In genomic region chr11:102600666-102601065, GRCh38 we compare ENCODE assay signal across 25 cellular contexts. TPM values are rescaled to one million over a fixed set of nuclear protein-coding genes. Genes with fewer than 3 reads are reported as not detected.
DNase-seq lines count a peak whose midpoint lies in the region; ATAC-seq, FAIRE-seq and TF ChIP-seq lines count a peak whose summit lies in the region.
"Had no signal": no experiment of that assay in that cellular context is flagged by ENCODE, and none has a peak within 500 bp of the region (broad histone marks: within the 10 kb centered on the region; RNA-seq: fewer than 3 reads in every experiment).

No MANE protein-coding gene starts in this region.

- H3K27ac Mint-ChIP-seq in HFFc6, result peak overlapping the region; percentile 95
- H3K27ac Mint-ChIP-seq in stimulated activated memory B cell treated with anti-CD40 and anti-IgM and Interleukin-4, amounts not matched to agents 10 μg/mL and 1 μg/mL and 100 μg/mL, for 72 hours, result peak overlapping the region; percentile 40
- H3K27ac Mint-ChIP-seq: activated naive CD4-positive, alpha-beta T cell treated with anti-CD3 and anti-CD28 coated beads, Interleukin-2, amount 10 ng/mL, durations not matched to agents 7 days and 5 days; endodermal cell; memory B cell had no signal

- no peaks in the 10 kb centered on the region for H3K9me1 ChIP-seq in keratinocyte (ENCODE audit: control insufficient read depth, extremely low read depth, insufficient read depth, low read length)

- H3K27ac ChIP-seq in RWPE1 (peak overlapping the region; percentile 78), keratinocyte (ENCODE audit: control insufficient read depth, insufficient read depth, low read length) (peak overlapping the region; percentile 39)
- H3K27ac ChIP-seq: thoracic aorta had no signal

- H2AFZ ChIP-seq in keratinocyte (ENCODE audit: control insufficient read depth, low read length), result no peak overlapping the region

- POLR2A ChIA-PET in RWPE1 (lab: Yijun Ruan, JAX; ENCODE audit: low non-redundant PET), result no interaction called here

- no peak for FAIRE-seq in keratinocyte (lab: Jason Lieb, UNC)
- FAIRE-seq: colon, kidney had no signal

- H3K27me3 Mint-ChIP-seq in HFFc6 (ENCODE audit: insufficient read depth), result peaks cover 3% of the 10 kb centered on the region
- H3K27me3 Mint-ChIP-seq in stimulated activated memory B cell treated with anti-CD40 and anti-IgM and Interleukin-4, amounts not matched to agents 10 μg/mL and 1 μg/mL and 100 μg/mL, for 72 hours, result peaks cover 9% of the 10 kb centered on the region
- H3K27me3 Mint-ChIP-seq: activated naive CD4-positive, alpha-beta T cell treated with anti-CD3 and anti-CD28 coated beads, Interleukin-2, amount 10 ng/mL, durations not matched to agents 7 days and 5 days; memory B cell had no signal

- no peaks in the 10 kb centered on the region for H3K36me3 ChIP-seq in keratinocyte (ENCODE audit: control insufficient read depth in 2 of 2, extremely low read depth in 1 of 2, insufficient read depth in 2 of 2, low read length in 2 of 2)
- H3K36me3 ChIP-seq: BE2C, thoracic aorta had no signal

- no peaks in the 10 kb centered on the region for H4K20me1 ChIP-seq in keratinocyte (ENCODE audit: control insufficient read depth, extremely low read depth, insufficient read depth, low read length)

- DNase-seq in HFFc6 (no peak), RWPE1 (ENCODE audit: low spot score) (no peak), keratinocyte (ENCODE audit: low read depth, low spot score) (no peak)
- no peak for DNase-seq in stimulated activated CD8-positive, alpha-beta memory T cell treated with anti-CD3 and anti-CD28 coated beads, Interleukin-4, amount 100 ng/mL, for 48 hours
- DNase-seq: activated CD4-positive, alpha-beta memory T cell treated with anti-CD3 and anti-CD28 coated beads for 36 hours; activated naive CD4-positive, alpha-beta T cell treated with anti-CD3 and anti-CD28 coated beads, Interleukin-2, amount 10 ng/mL, durations not matched to agents 7 days and 5 days; BE2C; COR-L47; endodermal cell; hypothalamus; kidney; NCI-H1105; NCI-H510A treated with DMSO at 0.1 percent for 48 hours; Right ventricle myocardium superior had no signal

- peak overlapping the region; percentile 69; the same call in 1 of the 2 replicates for H3K4me3 Mint-ChIP-seq in HFFc6
- no peak overlapping the region for H3K4me3 Mint-ChIP-seq in stimulated activated memory B cell treated with anti-CD40 and anti-IgM and Interleukin-4, amounts not matched to agents 10 μg/mL and 1 μg/mL and 100 μg/mL, for 72 hours
- H3K4me3 Mint-ChIP-seq: activated CD4-positive, alpha-beta memory T cell treated with anti-CD3 and anti-CD28 coated beads for 36 hours; activated naive CD4-positive, alpha-beta T cell treated with anti-CD3 and anti-CD28 coated beads, Interleukin-2, amount 10 ng/mL, durations not matched to agents 7 days and 5 days; endodermal cell; memory B cell; neural crest cell had no signal

- no peak overlapping the region for H3K4me3 ChIP-seq in keratinocyte (ENCODE audit: control insufficient read depth in 2 of 3, extremely low read depth in 1 of 3, insufficient read depth in 2 of 3, low read depth in 1 of 3, low read length in 3 of 3)
- H3K4me3 ChIP-seq: thoracic aorta had no signal

- no peaks in the 10 kb centered on the region for H3K9me3 ChIP-seq in keratinocyte (ENCODE audit: control insufficient read depth, low read depth, low read length)
- H3K9me3 ChIP-seq: BE2C, thoracic aorta had no signal

- no peak for ATAC-seq in stimulated activated memory B cell treated with anti-CD40 and anti-IgM and Interleukin-4, amounts not matched to agents 10 μg/mL and 1 μg/mL and 100 μg/mL, for 72 hours
- no peak for ATAC-seq in HG02642 (IDR thresholded peaks at IDR 0.05; ENCODE audit: poor library complexity, unreplicated experiment)
- ATAC-seq in activated CD4-positive, CD25-positive, alpha-beta regulatory T cell treated with anti-CD3 and anti-CD28 coated beads, Interleukin-2, amount 50 U/mL, for 24 hours, result no peak

- H3K4me1 Mint-ChIP-seq in HFFc6 (ENCODE audit: low read depth), result peaks cover 38% of the 10 kb centered on the region
- peaks cover 37% of the 10 kb centered on the region for H3K4me1 Mint-ChIP-seq in stimulated activated memory B cell treated with anti-CD40 and anti-IgM and Interleukin-4, amounts not matched to agents 10 μg/mL and 1 μg/mL and 100 μg/mL, for 72 hours
- H3K4me1 Mint-ChIP-seq: memory B cell had no signal

- no peaks in the 10 kb centered on the region for H3K36me3 Mint-ChIP-seq in HFFc6 (ENCODE audit: low read depth)
- no peaks in the 10 kb centered on the region for H3K36me3 Mint-ChIP-seq in stimulated activated memory B cell treated with anti-CD40 and anti-IgM and Interleukin-4, amounts not matched to agents 10 μg/mL and 1 μg/mL and 100 μg/mL, for 72 hours
- H3K36me3 Mint-ChIP-seq: activated CD4-positive, alpha-beta memory T cell treated with anti-CD3 and anti-CD28 coated beads for 36 hours; activated naive CD4-positive, alpha-beta T cell treated with anti-CD3 and anti-CD28 coated beads, Interleukin-2, amount 10 ng/mL, durations not matched to agents 7 days and 5 days; memory B cell had no signal

- H3K4me2 ChIP-seq in keratinocyte (ENCODE audit: control insufficient read depth, extremely low read depth, insufficient read depth, low read depth, low read length), result no peak overlapping the region

- no peak overlapping the region for H3K9ac ChIP-seq in keratinocyte (ENCODE audit: control insufficient read depth, extremely low read depth, insufficient read depth, low read length)

- no peaks in the 10 kb centered on the region for H3K27me3 ChIP-seq in keratinocyte (ENCODE audit: control insufficient read depth, extremely low read depth, insufficient read depth, low read length)
- H3K27me3 ChIP-seq: BE2C had no signal

- CTCF ChIA-PET in RWPE1 (lab: Yijun Ruan, JAX), result interaction anchor here (0.6 kb wide), 1 partner anchor 46 kb away, joined by 4 read pairs; no protein-coding TSS in a partner anchor

- TF ChIP-seq CTCF in HFFc6 (IDR thresholded peaks at IDR 0.05) (no peak), RWPE1 (conservative IDR thresholded peaks at IDR 0.05; ENCODE audit: low read depth) (no peak), keratinocyte (optimal IDR thresholded peaks at IDR 0.05 in 1 of 3, IDR thresholded peaks at IDR 0.05 in 1 of 3, conservative IDR thresholded peaks at IDR 0.05 in 1 of 3; ENCODE audit: extremely low read depth in 1 of 3, insufficient read depth in 2 of 3, low read length in 3 of 3) (no peak)

- H3K79me2 ChIP-seq in keratinocyte (ENCODE audit: control insufficient read depth, insufficient read depth, low read length), result no peaks in the 10 kb centered on the region

- dilution Hi-C loops in keratinocyte (cut with MboI; ENCODE audit: extremely low pct_ligation_motif_present, low sequenced_read_pairs), result no loop called here

- peaks cover 29% of the 10 kb centered on the region for H3K4me1 ChIP-seq in keratinocyte (ENCODE audit: control insufficient read depth, extremely low read depth, insufficient read depth, low read length)
- H3K4me1 ChIP-seq: BE2C had no signal

- H3K9me3 Mint-ChIP-seq in HFFc6, result no peaks in the 10 kb centered on the region
- no peaks in the 10 kb centered on the region for H3K9me3 Mint-ChIP-seq in stimulated activated memory B cell treated with anti-CD40 and anti-IgM and Interleukin-4, amounts not matched to agents 10 μg/mL and 1 μg/mL and 100 μg/mL, for 72 hours
- H3K9me3 Mint-ChIP-seq: activated CD4-positive, alpha-beta memory T cell treated with anti-CD3 and anti-CD28 coated beads for 36 hours; activated naive CD4-positive, alpha-beta T cell treated with anti-CD3 and anti-CD28 coated beads, Interleukin-2, amount 10 ng/mL, durations not matched to agents 7 days and 5 days; memory B cell had no signal

RNA-seq across cellular contexts. Expression of gene MMP20, which starts 24.5 kb away (rescaled TPM):
- total RNA-seq in HFFc6 (2021; fragmentation: NEBNext Ultra II Directional; extraction: Animal tissue kit (Norgen Biotek cat#: 25700)), result not detected
- not detected in 3 replicates for polyA plus RNA-seq in keratinocyte
- not detected for polyA plus RNA-seq in keratinocyte (2011; ENCODE audit: low read depth)
- polyA plus RNA-seq in keratinocyte (2011; cell fraction: cytosol; rRNA removed), result not detected in 2 replicates
- not detected in 2 replicates for polyA plus RNA-seq in keratinocyte (2011; cell fraction: nucleus; rRNA removed)
- not detected in 2 replicates for polyA plus RNA-seq in keratinocyte (2012; ENCODE audit: low replicate concordance)
- not detected in 3 replicates for polyA minus RNA-seq in keratinocyte
- polyA minus RNA-seq in keratinocyte (2011; cell fraction: cytosol; rRNA and poly(A)+ RNA removed), result not detected
- not detected in 2 replicates for polyA minus RNA-seq in keratinocyte (2011; cell fraction: nucleus; rRNA and poly(A)+ RNA removed)
- total RNA-seq: activated CD4-positive, alpha-beta memory T cell treated with anti-CD3 and anti-CD28 coated beads for 36 hours; endodermal cell; HT1080; kidney; LHCN-M2; neural crest cell; pulmonary artery endothelial cell; Right ventricle myocardium superior; T-helper 1 cell treated with Interleukin-12 subunit alpha and Interleukin-12 subunit beta and Interleukin-4 antibody, amounts not matched to agents 30 ng/mL and 1 ng/mL, for 36 hours; thoracic aorta had no signal
